Comparison of ENCODE assay signal across 8 cellular contexts in the genomic region with DNA sequence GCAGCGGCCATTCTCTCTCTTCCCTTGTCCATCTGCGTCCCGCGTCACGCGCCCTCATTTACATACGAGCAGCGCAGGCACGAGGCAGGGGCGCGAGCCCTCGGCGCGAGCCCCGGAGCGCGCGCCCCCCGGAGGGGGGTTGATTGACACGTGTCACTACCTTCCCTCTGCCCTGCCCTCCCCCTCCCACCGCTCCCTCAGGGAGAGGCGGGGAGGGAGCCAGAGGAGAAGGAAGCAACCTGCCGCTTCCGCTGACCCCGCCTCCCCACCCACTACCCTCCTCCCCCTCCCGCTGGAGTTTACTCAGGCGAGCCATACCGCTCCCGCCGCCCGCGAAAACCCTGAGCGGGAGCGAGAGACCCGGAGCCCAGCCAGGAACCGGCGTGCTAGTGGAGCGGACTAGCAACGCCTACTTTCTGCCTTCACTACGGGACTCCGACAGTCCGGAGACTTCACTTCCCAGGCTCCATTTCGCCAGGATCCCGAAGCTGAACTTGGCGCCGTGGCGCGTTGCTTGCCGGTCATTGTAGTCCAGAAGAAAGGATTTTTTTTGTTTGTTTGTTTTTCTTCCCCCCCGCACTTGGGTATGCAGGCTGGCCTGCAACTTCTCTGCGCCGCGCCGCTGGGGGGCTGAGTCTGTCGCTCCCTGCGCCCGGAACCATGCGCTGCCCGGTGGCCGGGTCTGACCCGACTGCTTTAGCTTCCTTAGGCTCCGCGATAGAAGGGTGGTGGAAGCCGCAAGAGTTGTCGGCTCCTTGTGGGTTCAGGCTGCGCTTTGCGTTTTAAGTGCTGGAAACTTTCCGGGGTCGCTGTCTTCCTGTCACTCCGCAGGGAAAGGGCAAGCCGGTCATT. TPM values are rescaled to one million over a fixed set of nuclear protein-coding genes. Genes with fewer than 3 reads are reported as not detected.
DNase-seq lines count a peak whose midpoint lies in the region; ATAC-seq lines count a peak whose summit lies in the region.

LCORL (minus strand) TSS at position 36 of the 852 bp plus-strand sequence; CDS start at position 32, 4 bp downstream.

- ATAC-seq in GM19043 (IDR thresholded peaks at IDR 0.05; ENCODE audit: low read depth, unreplicated experiment) (peak; percentile 67), HG03432 (IDR thresholded peaks at IDR 0.05; ENCODE audit: unreplicated experiment) (peak; percentile 82)
- peak; percentile 88 for ATAC-seq in activated CD4-positive, alpha-beta T cell treated with anti-CD3 and anti-CD28 coated beads for 36 hours

- peaks cover 25% of the 10 kb centered on the region for H3K27me3 Mint-ChIP-seq in activated CD4-positive, alpha-beta T cell treated with anti-CD3 and anti-CD28 coated beads for 36 hours

- DNase-seq in Ammon's horn (ENCODE audit: low spot score) (peak; percentile 97), NCI-H510A (lab: John Stamatoyannopoulos, UW) (peak; percentile 86), kidney glomerular epithelial cell (lab: John Stamatoyannopoulos, UW) (peak; percentile 97)
- DNase-seq in activated CD4-positive, alpha-beta T cell treated with anti-CD3 and anti-CD28 coated beads for 36 hours: peak; percentile 91
- DNase-seq in stimulated activated CD4-positive, alpha-beta T cell treated with anti-CD3 and anti-CD28 coated beads, Interleukin-1b, Interleukin-23, amount 100 ng/mL, for 1 hour (ENCODE audit: low read depth in 2 of 2): peak; percentile 43 to 57

- CTCF ChIA-PET in activated CD4-positive, alpha-beta T cell treated with anti-CD3 and anti-CD28 coated beads for 36 hours (lab: Charles Lee): no interaction called here

- POLR2A ChIA-PET in activated CD4-positive, alpha-beta T cell treated with anti-CD3 and anti-CD28 coated beads for 36 hours (lab: Charles Lee): interaction anchor here (0.7 kb wide), 1 partner anchor 212 kb away, joined by 3 read pairs; the partner anchor contains the start of gene DCAF16

- intact Hi-C loops in activated CD4-positive, alpha-beta T cell treated with anti-CD3 and anti-CD28 coated beads for 36 hours (cut with DNase I, micrococcal nuclease): loop anchor here (1.0 to 5.0 kb wide), 6 partner anchors 35 to 1795 kb away; partner anchors contain the start of genes DCAF16 (in 2 of the 2), LAP3 (in 2 of the 2), NCAPG (in 2 of the 2) and QDPR (in 2 of the 2)

- H3K4me1 Mint-ChIP-seq in activated CD4-positive, alpha-beta T cell treated with anti-CD3 and anti-CD28 coated beads for 36 hours: peaks cover 13% of the 10 kb centered on the region

- no peaks in the 10 kb centered on the region for H3K36me3 Mint-ChIP-seq in activated CD4-positive, alpha-beta T cell treated with anti-CD3 and anti-CD28 coated beads for 36 hours (ENCODE audit: low read depth)

- H3K9me3 Mint-ChIP-seq in activated CD4-positive, alpha-beta T cell treated with anti-CD3 and anti-CD28 coated beads for 36 hours (ENCODE audit: low read depth): no peaks in the 10 kb centered on the region

- H3K4me3 Mint-ChIP-seq in activated CD4-positive, alpha-beta T cell treated with anti-CD3 and anti-CD28 coated beads for 36 hours: peak within 1 kb of the TSS; percentile 98

- peak within 1 kb of the TSS; percentile 91 for H3K27ac Mint-ChIP-seq in activated CD4-positive, alpha-beta T cell treated with anti-CD3 and anti-CD28 coated beads for 36 hours

- peak within 1 kb of the TSS; percentile 94 for H3K27ac ChIP-seq in cingulate gyrus (ENCODE audit: low read depth, low read length)

RNA-seq across cellular contexts. Expression of gene LCORL, which starts in this region (rescaled TPM):
- total RNA-seq in activated CD4-positive, alpha-beta T cell treated with anti-CD3 and anti-CD28 coated beads for 36 hours: 1 to 10 TPM; 6.7 to 8.0 TPM

Comparison
In these comparisons a context has a peak if more than half of its experiments do, and no peak if none do; other contexts are left out.
1. Peak in every context shown above with its lines: DNase-seq, ATAC-seq and H3K27ac ChIP-seq.